1 cellular context compared by ENCODE assay signal in the genomic region with DNA sequence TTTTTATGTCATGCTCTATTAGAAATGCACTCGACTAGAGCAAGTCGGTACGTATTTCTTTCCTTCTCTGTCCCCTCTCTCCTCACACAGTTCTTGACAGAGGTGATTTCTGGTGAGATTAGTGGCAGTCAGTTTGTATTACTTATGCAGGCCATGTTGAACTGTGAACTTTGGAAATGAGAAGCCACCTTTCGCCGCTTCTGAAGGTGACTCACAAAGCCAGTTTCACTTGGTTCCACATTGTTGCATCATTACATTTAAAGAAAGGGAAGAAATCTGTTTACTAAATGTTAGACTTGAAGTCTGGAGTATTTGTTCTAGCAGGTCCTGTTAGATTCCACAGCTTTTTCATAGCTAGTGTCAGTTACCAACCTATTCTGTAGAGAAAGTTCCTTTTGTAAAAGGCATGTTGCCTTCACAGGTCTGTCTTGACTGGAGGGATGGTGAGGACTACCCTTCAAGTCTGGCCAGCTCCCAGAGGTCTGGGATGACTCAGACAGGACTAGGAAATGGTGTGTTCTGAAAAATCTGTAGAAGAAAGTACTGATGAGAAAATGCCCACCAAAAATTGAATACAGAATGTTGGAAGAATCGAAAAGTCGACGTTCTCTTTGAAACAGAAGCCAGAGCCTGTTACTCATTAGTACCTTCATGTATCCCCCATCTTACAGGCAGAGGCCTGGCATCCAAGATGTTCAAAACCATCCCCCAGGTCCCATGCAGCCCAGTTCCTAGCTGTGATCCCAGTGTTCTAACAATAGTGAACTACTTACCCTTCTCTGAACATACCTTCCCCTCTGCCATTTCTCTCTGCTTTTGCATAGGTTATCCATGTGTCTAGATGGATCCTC.
A peak's percentile ranks its signal among the peaks of the same experiment; 100 is the strongest.
TF ChIP-seq lines count a peak whose summit lies in the region.

No MANE protein-coding gene starts in this region.

TF ChIP-seq in IMR-90, 13 proteins besides CTCF, POLR2A, EP300 and RAD21:
- peak; percentile 98 for TF ChIP-seq CEBPB (IDR thresholded peaks at IDR 0.05; ENCODE audit: low read depth, low read length)
- peak; percentile 64; the same call in 1 of the 2 replicates for TF ChIP-seq FOS (IDR thresholded peaks at IDR 0.05; ENCODE audit: low read depth, low read length)
- TF ChIP-seq, protein P1, sequence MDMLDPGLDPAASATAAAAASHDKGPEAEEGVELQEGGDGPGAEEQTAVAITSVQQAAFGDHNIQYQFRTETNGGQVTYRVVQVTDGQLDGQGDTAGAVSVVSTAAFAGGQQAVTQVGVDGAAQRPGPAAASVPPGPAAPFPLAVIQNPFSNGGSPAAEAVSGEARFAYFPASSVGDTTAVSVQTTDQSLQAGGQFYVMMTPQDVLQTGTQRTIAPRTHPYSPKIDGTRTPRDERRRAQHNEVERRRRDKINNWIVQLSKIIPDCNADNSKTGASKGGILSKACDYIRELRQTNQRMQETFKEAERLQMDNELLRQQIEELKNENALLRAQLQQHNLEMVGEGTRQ (IDR thresholded peaks at IDR 0.05; ENCODE audit: low read depth, low read length), result no peak
